In genomic region chr19:12987781-12988180, GRCh38 we compare ENCODE assay signal across 21 cellular contexts. TPM values are rescaled to one million over a fixed set of nuclear protein-coding genes. Genes with fewer than 3 reads are reported as not detected.
DNase-seq lines count a peak whose midpoint lies in the region; ATAC-seq and TF ChIP-seq lines count a peak whose summit lies in the region.
"Had no signal": no experiment of that assay in that cellular context is flagged by ENCODE, and none has a peak within 500 bp of the region (broad histone marks: within the 10 kb centered on the region; RNA-seq: fewer than 3 reads in every experiment).

No MANE protein-coding gene starts in this region.

- no peaks in the 10 kb centered on the region for H4K20me1 ChIP-seq in IMR-90 (ENCODE audit: insufficient read depth, low read length)
- no peaks in the 10 kb centered on the region for H4K20me1 ChIP-seq in osteoblast (ENCODE audit: insufficient read depth, low read length)

- H3K27ac Mint-ChIP-seq in activated T-cell treated with anti-CD3 and anti-CD28 coated beads, Interleukin-2, amount 50 U/mL, for 72 hours: no peak overlapping the region

- TF ChIP-seq POLR2A in IMR-90 (IDR thresholded peaks at IDR 0.05; ENCODE audit: low read depth, low read length): no peak

- CTCF ChIA-PET in IMR-90 (lab: Yijun Ruan, JAX): no interaction called here

- no peak overlapping the region for H3K9ac ChIP-seq in IMR-90 (ENCODE audit: low read depth, low read length)
- H3K9ac ChIP-seq: SK-N-SH had no signal

- no peaks in the 10 kb centered on the region for H3K9me3 Mint-ChIP-seq in activated T-cell treated with anti-CD3 and anti-CD28 coated beads, Interleukin-2, amount 50 U/mL, for 72 hours

- H3K4me2 ChIP-seq in IMR-90 (ENCODE audit: low read depth, low read length) (no peak overlapping the region), osteoblast (ENCODE audit: insufficient read depth, low read length) (no peak overlapping the region)
- H3K4me2 ChIP-seq: A549, SK-N-SH had no signal

- 0 out of 2 replicates have a peak overlapping the region, but pooled peaks have one; percentile 39 for H2AK5ac ChIP-seq in IMR-90 (ENCODE audit: low read depth, low read length)

- no peak overlapping the region for H3K23ac ChIP-seq in IMR-90 (ENCODE audit: low read depth, low read length)

- no peaks in the 10 kb centered on the region for H3K36me3 Mint-ChIP-seq in activated T-cell treated with anti-CD3 and anti-CD28 coated beads, Interleukin-2, amount 50 U/mL, for 72 hours (ENCODE audit: insufficient read depth in 2 of 2)

- H4K8ac ChIP-seq in IMR-90 (ENCODE audit: low read depth in 2 of 2, low read length in 2 of 2): no peak overlapping the region

- no peak overlapping the region for H2AFZ ChIP-seq in IMR-90 (replicated peaks; ENCODE audit: low read length, poor library complexity)
- no peak overlapping the region for H2AFZ ChIP-seq in osteoblast (ENCODE audit: low read length)

- H3K27ac ChIP-seq in IMR-90 (ENCODE audit: insufficient read depth, low read length) (no peak overlapping the region), osteoblast (ENCODE audit: low read depth, low read length) (no peak overlapping the region)
- H3K27ac ChIP-seq: A549, C4-2B, Peyer's patch had no signal

- H4K5ac ChIP-seq in IMR-90 (ENCODE audit: low read depth, low read length): no peak overlapping the region

- no peaks in the 10 kb centered on the region for H3K79me2 ChIP-seq in osteoblast (ENCODE audit: insufficient read depth, low read length)

- no peak for TF ChIP-seq CTCF in IMR-90 (conservative IDR thresholded peaks at IDR 0.05; ENCODE audit: low read depth, low read length)
- no peak for TF ChIP-seq CTCF in osteoblast (IDR thresholded peaks at IDR 0.05; ENCODE audit: extremely low read depth, low read depth, low read length)

- intact Hi-C loops in IMR-90 (cut with micrococcal nuclease): loop anchor here (5.0 kb wide), 1 partner anchor 45 kb away; no protein-coding TSS in a partner anchor

- ATAC-seq in IMR-90 (ENCODE audit: low read depth): no peak
- ATAC-seq in activated T-cell treated with anti-CD3 and anti-CD28 coated beads, Interleukin-2, amount 50 U/mL, for 72 hours (replicated peaks in 1 of 2): no peak
- ATAC-seq: A549, GM12878 had no signal

- H3K4me3 Mint-ChIP-seq in activated T-cell treated with anti-CD3 and anti-CD28 coated beads, Interleukin-2, amount 50 U/mL, for 72 hours: no peak overlapping the region

- TF ChIP-seq RAD21 in IMR-90 (IDR thresholded peaks at IDR 0.05; ENCODE audit: low read length): no peak

- H3K36me3 ChIP-seq in IMR-90 (ENCODE audit: control insufficient read depth, insufficient read depth, low read length) (no peaks in the 10 kb centered on the region), osteoblast (ENCODE audit: insufficient read depth, low read length) (no peaks in the 10 kb centered on the region)
- H3K36me3 ChIP-seq: Peyer's patch had no signal

- H3K4ac ChIP-seq in IMR-90 (ENCODE audit: low read depth, low read length): no peak overlapping the region

- no peaks in the 10 kb centered on the region; a peak in 1 of 4 replicates for H3K79me1 ChIP-seq in IMR-90 (ENCODE audit: low read depth in 1 of 2, low read length in 2 of 2)

- peak overlapping the region; percentile 65 for H2AK9ac ChIP-seq in IMR-90 (replicated peaks; ENCODE audit: low read depth, low read length, poor library complexity)

- POLR2A ChIA-PET in IMR-90 (lab: Charles Lee; ENCODE audit: unreplicated experiment): no interaction called here

- peaks cover 6% of the 10 kb centered on the region for H3K27me3 Mint-ChIP-seq in activated T-cell treated with anti-CD3 and anti-CD28 coated beads, Interleukin-2, amount 50 U/mL, for 72 hours (ENCODE audit: low read depth)

- no peak overlapping the region for H3K14ac ChIP-seq in IMR-90 (replicated peaks; ENCODE audit: low read depth, low read length)

- H4K91ac ChIP-seq in IMR-90 (ENCODE audit: insufficient read depth, low read depth, low read length): no peak overlapping the region

- no peaks in the 10 kb centered on the region for H3K27me3 ChIP-seq in IMR-90 (ENCODE audit: control insufficient read depth, insufficient read depth, low read length)
- H3K27me3 ChIP-seq in osteoblast (ENCODE audit: insufficient read depth, low read length): no peaks in the 10 kb centered on the region
- H3K27me3 ChIP-seq: Peyer's patch had no signal

- H3K4me1 Mint-ChIP-seq in activated T-cell treated with anti-CD3 and anti-CD28 coated beads, Interleukin-2, amount 50 U/mL, for 72 hours (ENCODE audit: low read depth): no peaks in the 10 kb centered on the region

- DNase-seq in NCI-H510A treated with DMSO at 0.1 percent for 48 hours (lab: John Stamatoyannopoulos, UW) (peak; percentile 19), NCI-H510A (lab: John Stamatoyannopoulos, UW) (no peak), IMR-90 (no peak), RPMI8226 (peak; percentile 93), osteoblast (ENCODE audit: insufficient read length, low spot score, missing footprints) (peak; percentile 67), GM03348 (ENCODE audit: low spot score) (no peak)
- no peak for DNase-seq in activated T-cell treated with anti-CD3 and anti-CD28 coated beads, Interleukin-2, amount 50 U/mL, for 72 hours
- no peak for DNase-seq in activated CD4-positive, alpha-beta T cell treated with anti-CD3 and anti-CD28 coated beads for 4 hours
- DNase-seq: Caco-2, GOT3, KBM-7, NCI-H1048, NCI-H1930, SHP77, SK-N-SH, T-helper 1 cell had no signal

- dilution Hi-C loops in IMR-90 (cut with HindIII; ENCODE audit: low sequenced_read_pairs, unreplicated experiment): no loop called here

- H2BK5ac ChIP-seq in IMR-90 (ENCODE audit: low read depth, low read length, poor library complexity, severe bottlenecking): no peak overlapping the region

- H2BK15ac ChIP-seq in IMR-90 (ENCODE audit: low read depth, low read length): no peak overlapping the region

- no TSS peak for BruUV-seq in IMR-90 (replicated peaks; lab: Mats Ljungman, UMichigan)

- no peak overlapping the region for H3K4me3 ChIP-seq in IMR-90 (ENCODE audit: insufficient read depth, low read depth, low read length)
- H3K4me3 ChIP-seq in osteoblast (ENCODE audit: insufficient read depth, low read length): no peak overlapping the region
- H3K4me3 ChIP-seq: A549, GM12878, Peyer's patch had no signal

- H3K9me1 ChIP-seq in IMR-90 (ENCODE audit: insufficient read depth, low read length): 0 out of 2 replicates have a peak, but pooled peaks cover 4% of the 10 kb centered on the region

- no peak overlapping the region for H2BK20ac ChIP-seq in IMR-90 (ENCODE audit: low read depth, low read length)

- no peak overlapping the region for H3K56ac ChIP-seq in IMR-90 (ENCODE audit: extremely low read depth, insufficient read depth, low read length)

- in situ Hi-C loops in IMR-90 (cut with MboI; ENCODE audit: low sequenced_read_pairs): loop anchor here (25.0 kb wide), 1 partner anchor 750 kb away; a partner anchor contains a TSS

- H3K18ac ChIP-seq in IMR-90 (ENCODE audit: low read depth, low read length): no peak overlapping the region

- H3K9me3 ChIP-seq in IMR-90 (ENCODE audit: control insufficient read depth, insufficient read depth, low read length) (no peaks in the 10 kb centered on the region), osteoblast (ENCODE audit: low read depth, low read length) (no peaks in the 10 kb centered on the region)
- H3K9me3 ChIP-seq: A549, Caco-2, Peyer's patch, SK-N-SH had no signal

- H2BK120ac ChIP-seq in IMR-90 (ENCODE audit: low read depth, low read length): no peak overlapping the region

- H3K4me1 ChIP-seq in IMR-90 (ENCODE audit: control insufficient read depth, insufficient read depth, low read length) (peaks cover 3% of the 10 kb centered on the region; the same call in 1 of the 2 replicates), osteoblast (ENCODE audit: insufficient read depth, low read length) (peaks cover 16% of the 10 kb centered on the region)

- WGBS in IMR-90 (ENCODE audit: extremely low coverage in 2 of 2, insufficient read length in 1 of 2), 2 experiments: 80% methylated on average over 6 of the region's 10 CpGs; no CpG with 5 or more reads in 1 of the 2 experiments

TF ChIP-seq in IMR-90, 13 proteins besides CTCF, POLR2A, EP300 and RAD21 (continues in another document):
- TF ChIP-seq MAFK (IDR thresholded peaks at IDR 0.05; ENCODE audit: low read depth, low read length): no peak
- TF ChIP-seq BHLHE40 (IDR thresholded peaks at IDR 0.05; ENCODE audit: low read depth, low read length): no peak

RNA-seq across cellular contexts. Expression of gene NFIX, which starts 7.5 kb away (rescaled TPM):
- 10.0 and 10.2 TPM in 2 replicates for total RNA-seq in IMR-90 (2012; rRNA removed)
- polyA plus RNA-seq in IMR-90 (2012; rRNA removed): 46.9 and 47.7 TPM in 2 replicates
- 34.3 and 53.4 TPM in 2 replicates for polyA plus RNA-seq in IMR-90 (2012; cell fraction: cytosol; rRNA removed)
- 34.8 and 48.3 TPM in 2 replicates for polyA plus RNA-seq in IMR-90 (2012; cell fraction: nucleus; rRNA removed; ENCODE audit: low replicate concordance)
- 114 and 122 TPM in 2 replicates for total RNA-seq in osteoblast
- 1 to 10 TPM; 2.2 to 2.8 TPM for total RNA-seq in activated T-cell treated with anti-CD3 and anti-CD28 coated beads, Interleukin-2, amount 50 U/mL, for 72 hours

RNA-seq across cellular contexts. Expression of gene DAND5, which starts 18.4 kb away (rescaled TPM):
- not detected in 2 replicates for total RNA-seq in IMR-90 (2012; rRNA removed)
- polyA plus RNA-seq in IMR-90 (2012; rRNA removed): 0.03 TPM in 1 of 2 replicates, not detected in the other
- polyA plus RNA-seq in IMR-90 (2012; cell fraction: cytosol; rRNA removed): 0.03 TPM in 1 of 2 replicates, not detected in the other
- polyA plus RNA-seq in IMR-90 (2012; cell fraction: nucleus; rRNA removed; ENCODE audit: low replicate concordance): 0.07 TPM in 1 of 2 replicates, not detected in the other
- total RNA-seq in osteoblast: not detected in 2 replicates
- under 1 TPM; 0.12 to 0.32 TPM for total RNA-seq in activated T-cell treated with anti-CD3 and anti-CD28 coated beads, Interleukin-2, amount 50 U/mL, for 72 hours
- total RNA-seq: Caco-2, NCI-H460 had no signal

RNA-seq across cellular contexts. Expression of gene GADD45GIP1, which starts 30.8 kb away (rescaled TPM):
- total RNA-seq in IMR-90 (2012; rRNA removed): 13.3 and 22.5 TPM in 2 replicates
- 42.4 and 64.7 TPM in 2 replicates for polyA plus RNA-seq in IMR-90 (2012; rRNA removed)
- 94.5 and 111 TPM in 2 replicates for polyA plus RNA-seq in IMR-90 (2012; cell fraction: cytosol; rRNA removed)
- polyA plus RNA-seq in IMR-90 (2012; cell fraction: nucleus; rRNA removed; ENCODE audit: low replicate concordance): 24.3 and 34.4 TPM in 2 replicates
- 15.2 and 16.8 TPM in 2 replicates for total RNA-seq in osteoblast
- total RNA-seq in activated T-cell treated with anti-CD3 and anti-CD28 coated beads, Interleukin-2, amount 50 U/mL, for 72 hours: 10 to 100 TPM; 15.9 to 16.4 TPM

RNA-seq across cellular contexts. Expression of gene RAD23A, which starts 42.1 kb away (rescaled TPM):
- total RNA-seq in IMR-90 (2012; rRNA removed): 54.3 and 56.4 TPM in 2 replicates
- 67.8 and 79.7 TPM in 2 replicates for polyA plus RNA-seq in IMR-90 (2012; rRNA removed)
- polyA plus RNA-seq in IMR-90 (2012; cell fraction: cytosol; rRNA removed): 95.6 and 109 TPM in 2 replicates
- 105 and 168 TPM in 2 replicates for polyA plus RNA-seq in IMR-90 (2012; cell fraction: nucleus; rRNA removed; ENCODE audit: low replicate concordance)
- 80.2 and 84.0 TPM in 2 replicates for total RNA-seq in osteoblast
- total RNA-seq in activated T-cell treated with anti-CD3 and anti-CD28 coated beads, Interleukin-2, amount 50 U/mL, for 72 hours: 100 to 1,000 TPM; 159 to 189 TPM

RNA-seq across cellular contexts. Expression of gene CALR, which starts 49.4 kb away (rescaled TPM):
- total RNA-seq in IMR-90 (2012; rRNA removed) (3,245 and 3,358 TPM in 2 replicates), osteoblast (1,685 and 1,980 TPM in 2 replicates)
- 1,894 and 1,932 TPM in 2 replicates for polyA plus RNA-seq in IMR-90 (2012; rRNA removed)
- 1,040 and 4,080 TPM in 2 replicates for polyA plus RNA-seq in IMR-90 (2012; cell fraction: cytosol; rRNA removed)
- 541 and 964 TPM in 2 replicates for polyA plus RNA-seq in IMR-90 (2012; cell fraction: nucleus; rRNA removed; ENCODE audit: low replicate concordance)
- 100 to 1,000 TPM; 458 to 489 TPM for total RNA-seq in activated T-cell treated with anti-CD3 and anti-CD28 coated beads, Interleukin-2, amount 50 U/mL, for 72 hours

Comparison
In these comparisons a context has a peak if more than half of its experiments do, and no peak if none do; other contexts are left out.
1. DNase-seq: peak in NCI-H510A treated with DMSO at 0.1 percent for 48 hours (single experiment), RPMI8226 (single experiment) and osteoblast (single experiment); none in NCI-H510A (single experiment), IMR-90 (single experiment), GM03348 (single experiment), activated T-cell treated with anti-CD3 and anti-CD28 coated beads, Interleukin-2, amount 50 U/mL, for 72 hours (0 of 2) and activated CD4-positive, alpha-beta T cell treated with anti-CD3 and anti-CD28 coated beads for 4 hours (0 of 2).
2. RNA of gene NFIX, which starts 7.5 kb away (total RNA-seq): 114 to 122 TPM in osteoblast; 10.0 to 10.2 TPM in IMR-90 and 2.2 to 2.8 TPM in activated T-cell treated with anti-CD3 and anti-CD28 coated beads, Interleukin-2, amount 50 U/mL, for 72 hours; every median in the first group is over 10 times any median in the second.